ENCODE assay signal across 15 cellular contexts in the genomic region with DNA sequence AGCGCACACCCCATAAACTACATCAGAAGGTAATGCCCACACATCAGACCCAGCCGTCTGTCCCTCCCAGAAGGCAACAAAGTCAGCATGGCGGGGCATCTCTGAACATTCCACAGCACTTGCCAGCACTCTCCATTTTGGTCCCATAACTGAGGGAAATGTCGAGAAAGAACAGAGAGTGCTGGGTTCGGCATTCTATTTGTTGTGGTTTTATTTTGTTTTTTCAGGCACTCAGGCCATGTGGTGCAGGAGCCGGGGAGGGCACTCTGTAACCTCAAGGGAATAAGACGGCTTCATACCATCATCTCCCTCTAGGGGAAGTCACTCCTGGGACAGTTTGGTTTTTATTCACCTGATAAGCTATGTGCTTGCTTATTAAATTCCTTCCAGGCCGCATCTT.
DNase-seq lines count a peak whose midpoint lies in the region; ATAC-seq and TF ChIP-seq lines count a peak whose summit lies in the region.
"Had no signal": no experiment of that assay in that cellular context is flagged by ENCODE, and none has a peak within 500 bp of the region (broad histone marks: within the 10 kb centered on the region; RNA-seq: fewer than 3 reads in every experiment).

No MANE protein-coding gene starts in this region.

- H3K9me3 Mint-ChIP-seq in activated T-helper 1 cell treated with anti-CD3 and anti-CD28 coated beads, Interleukin-12 subunit alpha, Interleukin-12 subunit beta, Interleukin-2, Interleukin-4 antibody, amounts not matched to agents 30 ng/mL and 10 ng/mL and 1 ng/mL, durations not matched to agents 14 hours and 24 hours and 36 hours, result no peaks in the 10 kb centered on the region

- in situ Hi-C loops in astrocyte of the spinal cord (cut with HindIII; ENCODE audit: low sequenced_read_pairs), result no loop called here

- H3K4me3 Mint-ChIP-seq in activated T-helper 1 cell treated with anti-CD3 and anti-CD28 coated beads, Interleukin-12 subunit alpha, Interleukin-12 subunit beta, Interleukin-2, Interleukin-4 antibody, amounts not matched to agents 30 ng/mL and 10 ng/mL and 1 ng/mL, durations not matched to agents 14 hours and 24 hours and 36 hours, result no peak overlapping the region

- H3K9me2 ChIP-seq in Karpas-422 (replicated peaks; ENCODE audit: insufficient read depth, low read length), result no peaks in the 10 kb centered on the region

- peak; percentile 39 for DNase-seq in DMS 273 (lab: John Stamatoyannopoulos, UW; ENCODE audit: unreplicated experiment)
- DNase-seq in Karpas-422, result peak; percentile 68
- peak; percentile 64 for DNase-seq in astrocyte of the spinal cord (ENCODE audit: low read depth, low spot score)
- DNase-seq in trophoblast cell, result no peak
- no peak for DNase-seq in activated CD4-positive, alpha-beta T cell treated with anti-CD3 and anti-CD28 coated beads for 4 hours
- no peak for DNase-seq in 8988T
- DNase-seq in activated T-helper 1 cell treated with anti-CD3 and anti-CD28 coated beads, Interleukin-12 subunit alpha, Interleukin-12 subunit beta, Interleukin-2, Interleukin-4 antibody, amounts not matched to agents 30 ng/mL and 10 ng/mL and 1 ng/mL, durations not matched to agents 14 hours and 24 hours and 36 hours (ENCODE audit: low spot score), result no peak
- DNase-seq: effector CD8-positive, alpha-beta T cell; GF-D8; left ventricle myocardium inferior; stimulated activated CD4-positive, alpha-beta T cell treated with anti-CD3 and anti-CD28 coated beads, Interleukin-1b, Interleukin-23, amount 100 ng/mL, for 48 hours; stimulated activated naive CD4-positive, alpha-beta T cell had no signal

- no peak overlapping the region for H3K23ac ChIP-seq in trophoblast cell (ENCODE audit: low read length)

- no peak overlapping the region for H3K27ac Mint-ChIP-seq in activated T-helper 1 cell treated with anti-CD3 and anti-CD28 coated beads, Interleukin-12 subunit alpha, Interleukin-12 subunit beta, Interleukin-2, Interleukin-4 antibody, amounts not matched to agents 30 ng/mL and 10 ng/mL and 1 ng/mL, durations not matched to agents 14 hours and 24 hours and 36 hours

- no peak overlapping the region for H2AK5ac ChIP-seq in trophoblast cell (ENCODE audit: low read length)

- no CpG with 5 or more reads among the region's 8 CpGs for WGBS in trophoblast cell (ENCODE audit: extremely low coverage, insufficient coverage, insufficient read length)

- no peak for ATAC-seq in HG02642 (IDR thresholded peaks at IDR 0.05; ENCODE audit: poor library complexity, unreplicated experiment)

- H3K9ac ChIP-seq in Karpas-422 (ENCODE audit: low read length) (no peak overlapping the region), trophoblast cell (ENCODE audit: low read length) (no peak overlapping the region)

- H2BK12ac ChIP-seq in trophoblast cell (ENCODE audit: low read length), result no peak overlapping the region

- intact Hi-C loops in activated T-helper 1 cell treated with anti-CD3 and anti-CD28 coated beads, Interleukin-12 subunit alpha, Interleukin-12 subunit beta, Interleukin-2, Interleukin-4 antibody, amounts not matched to agents 30 ng/mL and 10 ng/mL and 1 ng/mL, durations not matched to agents 14 hours and 24 hours and 36 hours (cut with micrococcal nuclease), result no loop called here

- H3K27me3 Mint-ChIP-seq in activated T-helper 1 cell treated with anti-CD3 and anti-CD28 coated beads, Interleukin-12 subunit alpha, Interleukin-12 subunit beta, Interleukin-2, Interleukin-4 antibody, amounts not matched to agents 30 ng/mL and 10 ng/mL and 1 ng/mL, durations not matched to agents 14 hours and 24 hours and 36 hours (ENCODE audit: insufficient read depth), result peaks cover 5% of the 10 kb centered on the region

- H4K91ac ChIP-seq in trophoblast cell (ENCODE audit: low read depth, low read length), result no peak overlapping the region

- no peak overlapping the region for H3K18ac ChIP-seq in trophoblast cell (ENCODE audit: low read length)

- H3K4me1 Mint-ChIP-seq in activated T-helper 1 cell treated with anti-CD3 and anti-CD28 coated beads, Interleukin-12 subunit alpha, Interleukin-12 subunit beta, Interleukin-2, Interleukin-4 antibody, amounts not matched to agents 30 ng/mL and 10 ng/mL and 1 ng/mL, durations not matched to agents 14 hours and 24 hours and 36 hours (ENCODE audit: low read depth), result peaks cover 10% of the 10 kb centered on the region

- H3K79me2 ChIP-seq in Karpas-422 (ENCODE audit: low read length), result no peaks in the 10 kb centered on the region
- no peaks in the 10 kb centered on the region for H3K79me2 ChIP-seq in trophoblast cell (ENCODE audit: control insufficient read depth, insufficient read depth, low read length, poor library complexity)

- H3K4me3 ChIP-seq in Karpas-422 (ENCODE audit: low read length), result no peak overlapping the region
- H3K4me3 ChIP-seq in astrocyte of the spinal cord (ENCODE audit: low read depth, low read length), result no peak overlapping the region
- H3K4me3 ChIP-seq in trophoblast cell (ENCODE audit: low read depth, low read length), result no peak overlapping the region
- H3K4me3 ChIP-seq: left ventricle myocardium inferior had no signal

- H2AFZ ChIP-seq in Karpas-422 (ENCODE audit: low read length) (no peak overlapping the region), trophoblast cell (ENCODE audit: insufficient read depth, low read length, poor library complexity) (no peak overlapping the region)

- no peaks in the 10 kb centered on the region for H3K9me3 ChIP-seq in Karpas-422 (ENCODE audit: low read length)
- no peaks in the 10 kb centered on the region for H3K9me3 ChIP-seq in trophoblast cell (ENCODE audit: insufficient read depth, low read depth, low read length)
- H3K9me3 ChIP-seq: left ventricle myocardium inferior, neutrophil had no signal

- no peak overlapping the region for H4K8ac ChIP-seq in trophoblast cell (ENCODE audit: low read depth, low read length)

- H3K36me3 ChIP-seq in Karpas-422 (ENCODE audit: insufficient read depth, low read length) (no peaks in the 10 kb centered on the region), trophoblast cell (ENCODE audit: control insufficient read depth in 1 of 2, insufficient read depth in 2 of 2, low read length in 2 of 2) (no peaks in the 10 kb centered on the region)

- no peaks in the 10 kb centered on the region for H3K36me3 Mint-ChIP-seq in activated T-helper 1 cell treated with anti-CD3 and anti-CD28 coated beads, Interleukin-12 subunit alpha, Interleukin-12 subunit beta, Interleukin-2, Interleukin-4 antibody, amounts not matched to agents 30 ng/mL and 10 ng/mL and 1 ng/mL, durations not matched to agents 14 hours and 24 hours and 36 hours (ENCODE audit: low read depth)

- no peak overlapping the region for H3K14ac ChIP-seq in trophoblast cell (ENCODE audit: low read length)

- no peak overlapping the region for H3K4ac ChIP-seq in trophoblast cell (ENCODE audit: low read depth, low read length)

- H3K27ac ChIP-seq in Karpas-422 (ENCODE audit: low read length), result peak overlapping the region; percentile 41
- H3K27ac ChIP-seq in trophoblast cell (ENCODE audit: low read depth, low read length), result no peak overlapping the region
- H3K27ac ChIP-seq: C4-2B, left ventricle myocardium inferior, neutrophil had no signal

- peak overlapping the region; percentile 45 for H3K4me2 ChIP-seq in Karpas-422 (ENCODE audit: low read depth, low read length, poor library complexity, severe bottlenecking)
- peak overlapping the region; percentile 7 for H3K4me2 ChIP-seq in trophoblast cell (ENCODE audit: low read length)

- TF ChIP-seq CTCF in astrocyte of the spinal cord (IDR thresholded peaks at IDR 0.05; ENCODE audit: low read depth, low read length), result peak; percentile 24

- no peak overlapping the region for H2BK5ac ChIP-seq in trophoblast cell (ENCODE audit: low read depth, low read length, poor library complexity)

- no peaks in the 10 kb centered on the region for H3K27me3 ChIP-seq in Karpas-422 (ENCODE audit: low read length)
- H3K27me3 ChIP-seq in trophoblast cell (ENCODE audit: insufficient read depth, low read length), result no peaks in the 10 kb centered on the region
- H3K27me3 ChIP-seq: neutrophil had no signal

- H4K20me1 ChIP-seq in Karpas-422 (ENCODE audit: insufficient read depth, low read depth, low read length), result no peaks in the 10 kb centered on the region

- H2BK120ac ChIP-seq in trophoblast cell (ENCODE audit: insufficient read depth, low read length, poor library complexity), result no peak overlapping the region

- no peak overlapping the region for H4K12ac ChIP-seq in trophoblast cell (ENCODE audit: low read depth, low read length)

- peaks cover 13% of the 10 kb centered on the region for H3K4me1 ChIP-seq in Karpas-422 (ENCODE audit: low read length)
- peaks cover 10 to 15% of the 10 kb centered on the region in 2 experiments for H3K4me1 ChIP-seq in trophoblast cell (ENCODE audit: control insufficient read depth in 1 of 2, insufficient read depth in 2 of 2, low read length in 2 of 2)

- no peaks in the 10 kb centered on the region for H3K79me1 ChIP-seq in trophoblast cell (ENCODE audit: low read length)

Comparison
In these comparisons a context has a peak if more than half of its experiments do, and no peak if none do; other contexts are left out.
1. DNase-seq: peak in DMS 273 (single experiment), Karpas-422 (single experiment) and astrocyte of the spinal cord (single experiment); none in trophoblast cell (0 of 2), activated CD4-positive, alpha-beta T cell treated with anti-CD3 and anti-CD28 coated beads for 4 hours (0 of 2), 8988T (single experiment) and activated T-helper 1 cell treated with anti-CD3 and anti-CD28 coated beads, Interleukin-12 subunit alpha, Interleukin-12 subunit beta, Interleukin-2, Interleukin-4 antibody, amounts not matched to agents 30 ng/mL and 10 ng/mL and 1 ng/mL, durations not matched to agents 14 hours and 24 hours and 36 hours (single experiment).